ENCODE assay signal across 9 cellular contexts in genomic region chr16:89565506-89566372, GRCh38. TPM values are rescaled to one million over a fixed set of nuclear protein-coding genes. Genes with fewer than 3 reads are reported as not detected.
DNase-seq lines count a peak whose midpoint lies in the region; TF ChIP-seq lines count a peak whose summit lies in the region.
"Had no signal": no experiment of that assay in that cellular context is flagged by ENCODE, and none has a peak within 500 bp of the region (broad histone marks: within the 10 kb centered on the region; RNA-seq: fewer than 3 reads in every experiment).

No MANE protein-coding gene starts in this region.

- no peaks in the 10 kb centered on the region for H3K9me2 ChIP-seq in SK-N-SH

- peaks cover 19 to 44% of the 10 kb centered on the region in 2 experiments; a peak in 3 of 4 replicates for H3K4me1 ChIP-seq in SK-N-SH (ENCODE audit: control insufficient read depth in 1 of 2, insufficient read depth in 2 of 2, low read depth in 1 of 2, low read length in 1 of 2)
- peaks cover 13% of the 10 kb centered on the region for H3K4me1 ChIP-seq in iPS-20b (ENCODE audit: insufficient read depth, low read length)

- WGBS in SK-N-SH (ENCODE audit: low lambda C conversion rate) = 35% methylated on average over 28 of the region's 46 CpGs

- H3K9me3 ChIP-seq in SK-N-SH = no peaks in the 10 kb centered on the region
- H3K9me3 ChIP-seq in iPS-20b (ENCODE audit: insufficient read depth, low read depth, low read length) = no peaks in the 10 kb centered on the region

- no peak for TF ChIP-seq EP300 in SK-N-SH (IDR thresholded peaks at IDR 0.05; ENCODE audit: borderline replicate concordance in 1 of 2, low read depth in 1 of 2, low read length in 1 of 2)

- POLR2A ChIA-PET in SK-N-SH (lab: Yijun Ruan, JAX) = interaction anchor here (0.8 to 1.1 kb wide), 3 partner anchors 36 to 121 kb away, joined by 3 to 4 read pairs (median 3); partner anchors contain the start of gene CDK10

- H3K27me3 ChIP-seq in SK-N-SH (ENCODE audit: insufficient read depth) = no peaks in the 10 kb centered on the region
- H3K27me3 ChIP-seq in iPS-20b (ENCODE audit: insufficient read depth, low read length) = 0 out of 2 replicates have a peak, but pooled peaks cover 7% of the 10 kb centered on the region

- peak; percentile 16; the same call in 1 of the 2 replicates for TF ChIP-seq RAD21 in SK-N-SH (IDR thresholded peaks at IDR 0.05; ENCODE audit: low read length)

- peak overlapping the region; percentile 28; the same call in 1 of the 2 replicates for H3K4me2 ChIP-seq in SK-N-SH

- DNase-seq in COLO668 (lab: John Stamatoyannopoulos, UW; ENCODE audit: unreplicated experiment) = peak; percentile 48
- DNase-seq in HT1080 (ENCODE audit: low read depth) = peak; percentile 75
- DNase-seq in SK-N-SH = peak; percentile 84
- DNase-seq in astrocyte of the hippocampus (ENCODE audit: low read depth, low spot score) = peak; percentile 62
- DNase-seq in stimulated activated CD4-positive, alpha-beta T cell treated with anti-CD3 and anti-CD28 coated beads, Interleukin-1b, Interleukin-23, amount 100 ng/mL, for 48 hours = peak; percentile 55
- no peak for DNase-seq in T1000 (lab: John Stamatoyannopoulos, UW)
- no peak for DNase-seq in cerebellar nuclear complex (lab: John Stamatoyannopoulos, UW)

- H4K20me1 ChIP-seq in SK-N-SH (ENCODE audit: insufficient read depth) = peaks cover 60% of the 10 kb centered on the region

- H3F3A ChIP-seq in SK-N-SH (replicated peaks; ENCODE audit: insufficient read depth) = peaks cover 51% of the 10 kb centered on the region

- peaks cover 28 to 30% of the 10 kb centered on the region in 2 experiments for H3K36me3 ChIP-seq in SK-N-SH (replicated peaks in 1 of 2; ENCODE audit: control insufficient read depth in 1 of 2, insufficient read depth in 2 of 2, low read length in 1 of 2)
- peaks cover 36% of the 10 kb centered on the region for H3K36me3 ChIP-seq in iPS-20b (ENCODE audit: insufficient read depth, low read depth, low read length)

- H3K4me3 ChIP-seq in SK-N-SH (ENCODE audit: low read depth in 2 of 2, low read length in 1 of 2) (no peak overlapping the region; a peak in 1 of 4 replicates), iPS-20b (ENCODE audit: low read length) (peak overlapping the region; percentile 63)

- H3K27ac ChIP-seq in SK-N-SH (ENCODE audit: low read depth in 2 of 2, low read length in 1 of 2) (peak overlapping the region in 1 of 2 experiments; percentile 43; a peak in 3 of 4 replicates), iPS-20b (ENCODE audit: low read length) (peak overlapping the region; percentile 28)

- TF ChIP-seq CTCF in SK-N-SH (IDR thresholded peaks at IDR 0.05) = peak; percentile 76

- no peak overlapping the region for H3K9ac ChIP-seq in SK-N-SH
- H3K9ac ChIP-seq in iPS-20b (ENCODE audit: low read depth, low read length) = peak overlapping the region; percentile 50; the same call in 1 of the 2 replicates

- peaks cover 31% of the 10 kb centered on the region for H3K79me2 ChIP-seq in SK-N-SH (ENCODE audit: insufficient read depth)

- no peak overlapping the region for H2AFZ ChIP-seq in SK-N-SH (ENCODE audit: low read depth)

- CTCF ChIA-PET in SK-N-SH (lab: Yijun Ruan, JAX) = interaction anchor here (0.6 to 3.4 kb wide), 17 partner anchors 16 to 868 kb away, joined by 3 to 20 read pairs (median 3); partner anchors contain the start of gene DPEP1

TF ChIP-seq in SK-N-SH, 30 proteins besides CTCF, POLR2A, EP300 and RAD21 (continues in another document):
- TF ChIP-seq, protein P1, sequence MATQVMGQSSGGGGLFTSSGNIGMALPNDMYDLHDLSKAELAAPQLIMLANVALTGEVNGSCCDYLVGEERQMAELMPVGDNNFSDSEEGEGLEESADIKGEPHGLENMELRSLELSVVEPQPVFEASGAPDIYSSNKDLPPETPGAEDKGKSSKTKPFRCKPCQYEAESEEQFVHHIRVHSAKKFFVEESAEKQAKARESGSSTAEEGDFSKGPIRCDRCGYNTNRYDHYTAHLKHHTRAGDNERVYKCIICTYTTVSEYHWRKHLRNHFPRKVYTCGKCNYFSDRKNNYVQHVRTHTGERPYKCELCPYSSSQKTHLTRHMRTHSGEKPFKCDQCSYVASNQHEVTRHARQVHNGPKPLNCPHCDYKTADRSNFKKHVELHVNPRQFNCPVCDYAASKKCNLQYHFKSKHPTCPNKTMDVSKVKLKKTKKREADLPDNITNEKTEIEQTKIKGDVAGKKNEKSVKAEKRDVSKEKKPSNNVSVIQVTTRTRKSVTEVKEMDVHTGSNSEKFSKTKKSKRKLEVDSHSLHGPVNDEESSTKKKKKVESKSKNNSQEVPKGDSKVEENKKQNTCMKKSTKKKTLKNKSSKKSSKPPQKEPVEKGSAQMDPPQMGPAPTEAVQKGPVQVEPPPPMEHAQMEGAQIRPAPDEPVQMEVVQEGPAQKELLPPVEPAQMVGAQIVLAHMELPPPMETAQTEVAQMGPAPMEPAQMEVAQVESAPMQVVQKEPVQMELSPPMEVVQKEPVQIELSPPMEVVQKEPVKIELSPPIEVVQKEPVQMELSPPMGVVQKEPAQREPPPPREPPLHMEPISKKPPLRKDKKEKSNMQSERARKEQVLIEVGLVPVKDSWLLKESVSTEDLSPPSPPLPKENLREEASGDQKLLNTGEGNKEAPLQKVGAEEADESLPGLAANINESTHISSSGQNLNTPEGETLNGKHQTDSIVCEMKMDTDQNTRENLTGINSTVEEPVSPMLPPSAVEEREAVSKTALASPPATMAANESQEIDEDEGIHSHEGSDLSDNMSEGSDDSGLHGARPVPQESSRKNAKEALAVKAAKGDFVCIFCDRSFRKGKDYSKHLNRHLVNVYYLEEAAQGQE (IDR thresholded peaks at IDR 0.05; ENCODE audit: low read depth, low read length) = no peak
- no peak for TF ChIP-seq RFX5 (IDR thresholded peaks at IDR 0.05; ENCODE audit: low read length)
- peak; percentile 18; the same call in 1 of the 2 replicates for TF ChIP-seq JUND (IDR thresholded peaks at IDR 0.05)
- peak; percentile 18; the same call in 1 of the 2 replicates for TF ChIP-seq SMC3 (IDR thresholded peaks at IDR 0.05; ENCODE audit: low read depth, low read length)
- no peak for TF ChIP-seq FOXM1 (IDR thresholded peaks at IDR 0.05; ENCODE audit: low read depth)
- no peak for TF ChIP-seq FOSL2 (IDR thresholded peaks at IDR 0.05; ENCODE audit: borderline replicate concordance, low read depth)
- no peak for TF ChIP-seq TAF1 (IDR thresholded peaks at IDR 0.05; ENCODE audit: borderline replicate concordance, low read depth, low read length)
- no peak for TF ChIP-seq TCF12 (IDR thresholded peaks at IDR 0.05)
- peak; percentile 54; the same call in 1 of the 2 replicates for TF ChIP-seq POLR2AphosphoS5 (IDR thresholded peaks at IDR 0.05; ENCODE audit: low read depth, low read length)
- TF ChIP-seq, protein P2, sequence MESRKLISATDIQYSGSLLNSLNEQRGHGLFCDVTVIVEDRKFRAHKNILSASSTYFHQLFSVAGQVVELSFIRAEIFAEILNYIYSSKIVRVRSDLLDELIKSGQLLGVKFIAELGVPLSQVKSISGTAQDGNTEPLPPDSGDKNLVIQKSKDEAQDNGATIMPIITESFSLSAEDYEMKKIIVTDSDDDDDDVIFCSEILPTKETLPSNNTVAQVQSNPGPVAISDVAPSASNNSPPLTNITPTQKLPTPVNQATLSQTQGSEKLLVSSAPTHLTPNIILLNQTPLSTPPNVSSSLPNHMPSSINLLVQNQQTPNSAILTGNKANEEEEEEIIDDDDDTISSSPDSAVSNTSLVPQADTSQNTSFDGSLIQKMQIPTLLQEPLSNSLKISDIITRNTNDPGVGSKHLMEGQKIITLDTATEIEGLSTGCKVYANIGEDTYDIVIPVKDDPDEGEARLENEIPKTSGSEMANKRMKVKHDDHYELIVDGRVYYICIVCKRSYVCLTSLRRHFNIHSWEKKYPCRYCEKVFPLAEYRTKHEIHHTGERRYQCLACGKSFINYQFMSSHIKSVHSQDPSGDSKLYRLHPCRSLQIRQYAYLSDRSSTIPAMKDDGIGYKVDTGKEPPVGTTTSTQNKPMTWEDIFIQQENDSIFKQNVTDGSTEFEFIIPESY (IDR thresholded peaks at IDR 0.05; ENCODE audit: borderline replicate concordance, low read depth) = peak; percentile 12; the same call in 1 of the 2 replicates
- TF ChIP-seq, protein P3, sequence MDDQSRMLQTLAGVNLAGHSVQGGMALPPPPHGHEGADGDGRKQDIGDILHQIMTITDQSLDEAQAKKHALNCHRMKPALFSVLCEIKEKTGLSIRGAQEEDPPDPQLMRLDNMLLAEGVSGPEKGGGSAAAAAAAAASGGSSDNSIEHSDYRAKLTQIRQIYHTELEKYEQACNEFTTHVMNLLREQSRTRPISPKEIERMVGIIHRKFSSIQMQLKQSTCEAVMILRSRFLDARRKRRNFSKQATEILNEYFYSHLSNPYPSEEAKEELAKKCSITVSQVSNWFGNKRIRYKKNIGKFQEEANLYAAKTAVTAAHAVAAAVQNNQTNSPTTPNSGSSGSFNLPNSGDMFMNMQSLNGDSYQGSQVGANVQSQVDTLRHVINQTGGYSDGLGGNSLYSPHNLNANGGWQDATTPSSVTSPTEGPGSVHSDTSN (IDR thresholded peaks at IDR 0.05) = peak; percentile 50; the same call in 1 of the 2 replicates

RNA-seq across cellular contexts. Expression of gene RPL13, which starts 5.3 kb away (rescaled TPM):
- total RNA-seq in HT1080 (2014; rRNA removed; shearing (Covaris generic)) = 4,778 and 6,062 TPM in 2 replicates
- polyA plus RNA-seq in HT1080 (2015; cell fraction: cytosol; rRNA removed) = 7,134 and 7,194 TPM in 2 replicates
- 2,253 and 2,304 TPM in 2 replicates for polyA plus RNA-seq in HT1080 (2015; cell fraction: nucleus; rRNA removed)
- 3,540 and 4,635 TPM in 2 replicates for polyA plus RNA-seq in SK-N-SH (2012; rRNA removed)
- polyA plus RNA-seq in SK-N-SH (2012; cell fraction: cytosol; rRNA removed) = 2,365 and 3,863 TPM in 2 replicates
- polyA plus RNA-seq in SK-N-SH (2012; cell fraction: nucleus; rRNA removed) = 1,480 and 2,319 TPM in 2 replicates

RNA-seq across cellular contexts. Expression of gene CPNE7, which starts 9.8 kb away (rescaled TPM):
- total RNA-seq in HT1080 (2014; rRNA removed; shearing (Covaris generic)) = 0.87 TPM in 1 of 2 replicates, not detected in the other
- polyA plus RNA-seq in HT1080 (2015; cell fraction: cytosol; rRNA removed) = 1.1 and 1.6 TPM in 2 replicates
- 36.0 and 36.8 TPM in 2 replicates for polyA plus RNA-seq in HT1080 (2015; cell fraction: nucleus; rRNA removed)
- polyA plus RNA-seq in SK-N-SH (2012; rRNA removed) = 3.9 and 4.0 TPM in 2 replicates
- 1.1 and 1.9 TPM in 2 replicates for polyA plus RNA-seq in SK-N-SH (2012; cell fraction: cytosol; rRNA removed)
- 27.9 and 35.3 TPM in 2 replicates for polyA plus RNA-seq in SK-N-SH (2012; cell fraction: nucleus; rRNA removed)

RNA-seq across cellular contexts. Expression of gene DPEP1, which starts 47.7 kb away (rescaled TPM):
- total RNA-seq in HT1080 (2014; rRNA removed; shearing (Covaris generic)) = not detected in 2 replicates
- not detected in 2 replicates for polyA plus RNA-seq in HT1080 (2015; cell fraction: cytosol; rRNA removed)
- polyA plus RNA-seq in HT1080 (2015; cell fraction: nucleus; rRNA removed) = not detected in 2 replicates
- polyA plus RNA-seq in SK-N-SH (2012; rRNA removed) = 0.05 TPM in 1 of 2 replicates, not detected in the other
- not detected in 2 replicates for polyA plus RNA-seq in SK-N-SH (2012; cell fraction: cytosol; rRNA removed)
- 0.09 and 0.29 TPM in 2 replicates for polyA plus RNA-seq in SK-N-SH (2012; cell fraction: nucleus; rRNA removed)
- total RNA-seq: T-helper 1 cell treated with Interleukin-12 subunit alpha and Interleukin-12 subunit beta and Interleukin-4 antibody, amounts not matched to agents 30 ng/mL and 1 ng/mL, for 36 hours had no signal

RNA-seq across cellular contexts. Expression of gene SPG7, which starts 57.5 kb away (rescaled TPM):
- total RNA-seq in HT1080 (2014; rRNA removed; shearing (Covaris generic)) = 98.5 and 101 TPM in 2 replicates
- polyA plus RNA-seq in HT1080 (2015; cell fraction: cytosol; rRNA removed) = 48.6 and 93.7 TPM in 2 replicates
- 341 and 373 TPM in 2 replicates for polyA plus RNA-seq in HT1080 (2015; cell fraction: nucleus; rRNA removed)
- 100 and 107 TPM in 2 replicates for polyA plus RNA-seq in SK-N-SH (2012; rRNA removed)
- 39.4 and 45.3 TPM in 2 replicates for polyA plus RNA-seq in SK-N-SH (2012; cell fraction: cytosol; rRNA removed)
- 647 and 650 TPM in 2 replicates for polyA plus RNA-seq in SK-N-SH (2012; cell fraction: nucleus; rRNA removed)

Comparison
In these comparisons a context has a peak if more than half of its experiments do, and no peak if none do; other contexts are left out.
1. DNase-seq: peak in COLO668 (single experiment), HT1080 (single experiment), SK-N-SH (single experiment), astrocyte of the hippocampus (single experiment) and stimulated activated CD4-positive, alpha-beta T cell treated with anti-CD3 and anti-CD28 coated beads, Interleukin-1b, Interleukin-23, amount 100 ng/mL, for 48 hours (single experiment); none in T1000 (single experiment) and cerebellar nuclear complex (0 of 2).